19 cellular contexts compared by ENCODE assay signal in the genomic region with DNA sequence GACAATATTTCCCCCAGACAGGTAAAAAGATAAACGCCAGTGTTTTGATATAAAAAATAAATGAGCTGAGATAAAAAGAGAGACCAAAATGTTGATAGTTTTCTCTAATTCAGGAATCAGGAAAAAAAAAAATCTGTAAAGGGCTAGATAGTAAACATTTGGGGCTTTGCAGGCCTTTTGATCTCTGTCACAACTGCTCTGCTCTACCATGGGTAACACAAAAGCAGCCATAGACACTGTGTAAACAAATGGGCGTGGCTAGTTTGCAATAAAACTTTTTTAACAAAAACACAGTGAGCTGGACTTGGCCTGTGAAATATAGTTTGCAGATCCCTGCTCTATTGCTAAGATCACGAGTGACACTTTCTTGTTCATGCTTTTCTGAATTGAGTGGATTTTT.
DNase-seq lines count a peak whose midpoint lies in the region; ATAC-seq and TF ChIP-seq lines count a peak whose summit lies in the region.
"Had no signal": no experiment of that assay in that cellular context is flagged by ENCODE, and none has a peak within 500 bp of the region (broad histone marks: within the 10 kb centered on the region; RNA-seq: fewer than 3 reads in every experiment).

No MANE protein-coding gene starts in this region.

- DNase-seq in ELF-1 (ENCODE audit: low read depth, low spot score), result peak; percentile 23
- peak; percentile 30 for DNase-seq in NCI-H1105 (lab: John Stamatoyannopoulos, UW)
- peak; percentile 74 for DNase-seq in SW480 (ENCODE audit: low spot score)
- DNase-seq in osteoblast (ENCODE audit: insufficient read length, low spot score, missing footprints), result no peak
- no peak for DNase-seq in ascending aorta (ENCODE audit: low spot score in 2 of 2)
- no peak for DNase-seq in activated gamma-delta T cell (lab: John Stamatoyannopoulos, UW)
- DNase-seq: activated CD8-positive, alpha-beta memory T cell treated with anti-CD3 and anti-CD28 coated beads, Interleukin-2, amount 10 ng/mL, durations not matched to agents 7 days and 5 days; activated naive CD4-positive, alpha-beta T cell treated with anti-CD3 and anti-CD28 coated beads for 36 hours; AML-193; DMS79 treated with DMSO at 0.1 percent for 48 hours; effector CD4-positive, alpha-beta T cell; NCI-H187; SK-N-SH; stimulated activated CD4-positive, alpha-beta T cell treated with anti-CD3 and anti-CD28 coated beads, Interleukin-2, amount 100 ng/mL, for 24 hours; trophoblast cell had no signal

- ATAC-seq in HG03280 (IDR thresholded peaks at IDR 0.05; ENCODE audit: unreplicated experiment) (no peak), GM18867 (IDR thresholded peaks at IDR 0.05; ENCODE audit: unreplicated experiment) (no peak)
- ATAC-seq: activated CD8-positive, alpha-beta memory T cell treated with anti-CD3 and anti-CD28 coated beads, Interleukin-2, amount 10 ng/mL, durations not matched to agents 7 days and 5 days; gastroesophageal sphincter; GM12878 had no signal

- no peak overlapping the region for H3K27ac ChIP-seq in osteoblast (ENCODE audit: low read depth, low read length)
- H3K27ac ChIP-seq in ascending aorta, result no peak overlapping the region
- H3K27ac ChIP-seq: gastroesophageal sphincter had no signal

- H3K79me2 ChIP-seq in osteoblast (ENCODE audit: insufficient read depth, low read length), result no peaks in the 10 kb centered on the region

- H4K20me1 ChIP-seq in osteoblast (ENCODE audit: insufficient read depth, low read length), result no peaks in the 10 kb centered on the region

- H3K4me1 ChIP-seq in osteoblast (ENCODE audit: insufficient read depth, low read length) (peaks cover 4% of the 10 kb centered on the region), ascending aorta (no peaks in the 10 kb centered on the region)
- H3K4me1 ChIP-seq: gastroesophageal sphincter had no signal

- no peak overlapping the region for H3K4me2 ChIP-seq in osteoblast (ENCODE audit: insufficient read depth, low read length)
- H3K4me2 ChIP-seq: SK-N-SH had no signal

- no peak for TF ChIP-seq CTCF in osteoblast (IDR thresholded peaks at IDR 0.05; ENCODE audit: extremely low read depth, low read depth, low read length)
- no peak for TF ChIP-seq CTCF in ascending aorta (IDR thresholded peaks at IDR 0.05)

- H3K4me3 ChIP-seq in osteoblast (ENCODE audit: insufficient read depth, low read length) (no peak overlapping the region), ascending aorta (no peak overlapping the region)
- H3K4me3 ChIP-seq: gastroesophageal sphincter, GM12878 had no signal

- H3K9me3 ChIP-seq in osteoblast (ENCODE audit: low read depth, low read length), result no peaks in the 10 kb centered on the region
- H3K9me3 ChIP-seq in ascending aorta, result peaks cover 0 to 5% of the 10 kb centered on the region in 2 donors
- H3K9me3 ChIP-seq: SK-N-SH had no signal

- H3K36me3 ChIP-seq in osteoblast (ENCODE audit: insufficient read depth, low read length), result no peaks in the 10 kb centered on the region
- no peaks in the 10 kb centered on the region for H3K36me3 ChIP-seq in ascending aorta
- H3K36me3 ChIP-seq: gastroesophageal sphincter had no signal

- H3K27me3 ChIP-seq in osteoblast (ENCODE audit: insufficient read depth, low read length) (no peaks in the 10 kb centered on the region), ascending aorta (no peaks in the 10 kb centered on the region)
- H3K27me3 ChIP-seq: gastroesophageal sphincter had no signal

- intact Hi-C loops in ascending aorta (cut with DNase I), result no loop called here

- H2AFZ ChIP-seq in osteoblast (ENCODE audit: low read length), result peak overlapping the region; percentile 20

Comparison
In these comparisons a context has a peak if more than half of its experiments do, and no peak if none do; other contexts are left out.
1. DNase-seq: peak in ELF-1 (single experiment), NCI-H1105 (single experiment) and SW480 (single experiment); none in osteoblast (single experiment), ascending aorta (0 of 2) and activated gamma-delta T cell (single experiment).